ENCODE assay signal across 8 cellular contexts in genomic region chrX:13750204-13750603, GRCh38. TPM values are rescaled to one million over a fixed set of nuclear protein-coding genes. Genes with fewer than 3 reads are reported as not detected.
A peak's percentile ranks its signal among the peaks of the same experiment; 100 is the strongest.
DNase-seq lines count a peak whose midpoint lies in the region; ATAC-seq and TF ChIP-seq lines count a peak whose summit lies in the region.

No MANE protein-coding gene starts in this region.

- DNase-seq in heart right ventricle (no peak), Right ventricle myocardium inferior (ENCODE audit: missing footprints) (no peak), Karpas-422 (peak; percentile 86), SJCRH30 (peak; percentile 42 to 79), fibroblast of peridontal ligament (ENCODE audit: extremely low read depth) (peak; percentile 38), testis (no peak)
- DNase-seq in effector CD4-positive, alpha-beta T cell, result no peak

- no peaks in the 10 kb centered on the region for H4K20me1 ChIP-seq in Karpas-422 (ENCODE audit: insufficient read depth, low read depth, low read length)

- no peaks in the 10 kb centered on the region for H3K9me2 ChIP-seq in Karpas-422 (replicated peaks; ENCODE audit: insufficient read depth, low read length)

- no peak overlapping the region for H3K4me2 ChIP-seq in Karpas-422 (ENCODE audit: low read depth, low read length, poor library complexity, severe bottlenecking)

- H3K36me3 ChIP-seq in heart right ventricle (peaks cover 0 to 82% (median 0%) of the 10 kb centered on the region in 9 donors), Karpas-422 (ENCODE audit: insufficient read depth, low read length) (peaks cover 57% of the 10 kb centered on the region; the same call in 1 of the 2 replicates), SJCRH30 (peaks cover 54% of the 10 kb centered on the region), testis (ENCODE audit: low read depth, missing control alignments) (no peaks in the 10 kb centered on the region)

- TF ChIP-seq CTCF in heart right ventricle (IDR thresholded peaks at IDR 0.05) (peak; percentile 18 to 61 (median 53)), testis (IDR thresholded peaks at IDR 0.05) (peak; percentile 25 to 53 (median 49))

- H2AFZ ChIP-seq in Karpas-422 (ENCODE audit: low read length), result no peak overlapping the region

- H3K9ac ChIP-seq in Karpas-422 (ENCODE audit: low read length), result no peak overlapping the region

- intact Hi-C loops in heart right ventricle (cut with DNase I), result loop anchor here in 5 of 10 donors (1.0 to 10.0 kb wide), 5 partner anchors 245 to 285 kb away; no protein-coding TSS in a partner anchor
- intact Hi-C loops in Right ventricle myocardium inferior (cut with DNase I), result no loop called here
- intact Hi-C loops in testis (cut with DNase I; ENCODE audit: low total_unique reads), result no loop called here

- no peaks in the 10 kb centered on the region for H3K9me3 ChIP-seq in heart right ventricle
- H3K9me3 ChIP-seq in Karpas-422 (ENCODE audit: low read length), result no peaks in the 10 kb centered on the region
- no peaks in the 10 kb centered on the region for H3K9me3 ChIP-seq in SJCRH30 (replicated peaks)
- H3K9me3 ChIP-seq in testis, result no peaks in the 10 kb centered on the region

- no peak for TF ChIP-seq POLR2A in testis (IDR thresholded peaks at IDR 0.05)

- H3K4me1 ChIP-seq in heart right ventricle (peaks cover 0 to 5% (median 0%) of the 10 kb centered on the region in 9 donors), Karpas-422 (ENCODE audit: low read length) (peaks cover 31% of the 10 kb centered on the region), SJCRH30 (peaks cover 6% of the 10 kb centered on the region; the same call in 1 of the 2 replicates), testis (no peaks in the 10 kb centered on the region)

- H3K79me2 ChIP-seq in Karpas-422 (ENCODE audit: low read length), result peaks cover 21% of the 10 kb centered on the region

- no peak overlapping the region for H3K4me3 ChIP-seq in heart right ventricle
- no peak overlapping the region for H3K4me3 ChIP-seq in Karpas-422 (ENCODE audit: low read length)
- H3K4me3 ChIP-seq in SJCRH30, result no peak overlapping the region
- H3K4me3 ChIP-seq in testis, result no peak overlapping the region

- H3K27ac ChIP-seq in heart right ventricle (no peak overlapping the region), Karpas-422 (ENCODE audit: low read length) (peak overlapping the region; percentile 29; the same call in 1 of the 2 replicates), SJCRH30 (no peak overlapping the region), testis (no peak overlapping the region)

- H3K27me3 ChIP-seq in heart right ventricle (peaks cover 0 to 2% (median 0%) of the 10 kb centered on the region in 7 donors), Karpas-422 (ENCODE audit: low read length) (no peaks in the 10 kb centered on the region), SJCRH30 (no peaks in the 10 kb centered on the region), testis (no peaks in the 10 kb centered on the region)

- ATAC-seq in heart right ventricle (no peak), Right ventricle myocardium inferior (no peak), HG02678 (IDR thresholded peaks at IDR 0.05; ENCODE audit: unreplicated experiment) (no peak)

RNA-seq across cellular contexts. Expression of gene OFD1, which starts 15.7 kb away (rescaled TPM):
- total RNA-seq in heart right ventricle (10 to 100 TPM in 1 of 10 donors, 1 to 10 TPM in 9; 7.8 to 11.4 (median 9.2) TPM), Right ventricle myocardium inferior (7.1 TPM), testis (10 to 100 TPM; 36.3 to 39.7 TPM)
- polyA plus RNA-seq in heart right ventricle (10 to 100 TPM in 1 of 2 donors, 1 to 10 TPM in 1; 7.6 to 51.5 TPM), testis (ENCODE audit: insufficient read depth, low read depth, low replicate concordance) (11.5 TPM)
- total RNA-seq in Karpas-422 (2014; rRNA removed; shearing (Covaris generic); ENCODE audit: low replicate concordance), result 68.4 and 76.3 TPM in 2 replicates
- 23.8 and 28.4 TPM in 2 replicates for total RNA-seq in SJCRH30 (2014; rRNA removed; shearing (Covaris generic))

RNA-seq across cellular contexts. Expression of gene TRAPPC2, which starts 15.8 kb away (rescaled TPM):
- total RNA-seq in heart right ventricle, result 1 to 10 TPM; 4.9 to 9.3 (median 6.1) TPM
- 1 to 10 TPM; 3.8 to 5.5 TPM for polyA plus RNA-seq in heart right ventricle
- total RNA-seq in Right ventricle myocardium inferior, result 7.1 TPM
- total RNA-seq in Karpas-422 (2014; rRNA removed; shearing (Covaris generic); ENCODE audit: low replicate concordance), result 29.5 and 60.5 TPM in 2 replicates
- total RNA-seq in SJCRH30 (2014; rRNA removed; shearing (Covaris generic)), result 33.1 and 38.8 TPM in 2 replicates
- 1 to 10 TPM; 8.7 to 9.7 TPM for total RNA-seq in testis
- polyA plus RNA-seq in testis (ENCODE audit: insufficient read depth, low read depth, low replicate concordance), result 7.1 TPM

Comparison
In these comparisons a context has a peak if more than half of its experiments do, and no peak if none do; other contexts are left out.
1. DNase-seq: peak in Karpas-422 (single experiment), SJCRH30 (2 of 2) and fibroblast of peridontal ligament (single experiment); none in heart right ventricle (0 of 2), Right ventricle myocardium inferior (single experiment), testis (single experiment) and effector CD4-positive, alpha-beta T cell (single experiment).